In genomic region chr17:74756891-74757290, GRCh38 we compare ENCODE assay signal across 14 cellular contexts. TPM values are rescaled to one million over a fixed set of nuclear protein-coding genes. Genes with fewer than 3 reads are reported as not detected.
DNase-seq lines count a peak whose midpoint lies in the region; ATAC-seq and TF ChIP-seq lines count a peak whose summit lies in the region.
"Had no signal": no experiment of that assay in that cellular context is flagged by ENCODE, and none has a peak within 500 bp of the region (broad histone marks: within the 10 kb centered on the region; RNA-seq: fewer than 3 reads in every experiment).

No MANE protein-coding gene starts in this region.

- peak overlapping the region; percentile 100 for H3K4me2 ChIP-seq in KMS-11

- no peak for ATAC-seq in CD4-positive, alpha-beta T cell (ENCODE audit: poor library complexity)
- no peak for ATAC-seq in body of pancreas
- no peak for ATAC-seq in natural killer cell treated with Interleukin-12 subunit alpha and Interleukin-12 subunit beta and Interleukin-15 and Interleukin-18, amount 100 ng/mL, for 72 hours

- no peak for DNase-seq in CD4-positive, alpha-beta T cell
- DNase-seq in body of pancreas (no peak), germinal center (ENCODE audit: low spot score) (no peak), putamen (ENCODE audit: low spot score) (no peak), brain microvascular endothelial cell (no peak)
- DNase-seq in natural killer cell treated with Interleukin-12 subunit alpha and Interleukin-12 subunit beta and Interleukin-15 and Interleukin-18, amount 100 ng/mL, for 72 hours (ENCODE audit: low spot score), result no peak
- no peak for DNase-seq in activated CD8-positive, alpha-beta memory T cell treated with anti-CD3 and anti-CD28 coated beads, Interleukin-2, amount 50 U/mL, for 4 hours
- DNase-seq: NCI-H1436 treated with DMSO at 0.1 percent for 48 hours, SIG-M5, testis had no signal

- peaks cover 97% of the 10 kb centered on the region for H3K4me1 ChIP-seq in KMS-11 (ENCODE audit: low read depth, poor library complexity, severe bottlenecking)
- peaks cover 97% of the 10 kb centered on the region for H3K4me1 ChIP-seq in body of pancreas

- peaks cover 99% of the 10 kb centered on the region for H3K79me2 ChIP-seq in KMS-11 (ENCODE audit: insufficient read depth, low read depth)

- TF ChIP-seq POLR2A in body of pancreas (IDR thresholded peaks at IDR 0.05), result no peak

- CTCF ChIA-PET in CD4-positive, alpha-beta T cell (lab: Charles Lee), result interaction anchor here (3.4 kb wide), 1 partner anchor 20 kb away, joined by 18 read pairs; the partner anchor contains the start of gene RAB37

- H3K9me3 ChIP-seq in CD4-positive, alpha-beta T cell (ENCODE audit: control insufficient read depth, low read length), result no peaks in the 10 kb centered on the region
- no peaks in the 10 kb centered on the region for H3K9me3 ChIP-seq in body of pancreas
- H3K9me3 ChIP-seq: mucosa of descending colon, right atrium auricular region, testis had no signal

- H2AFZ ChIP-seq in KMS-11 (ENCODE audit: low read depth), result no peak overlapping the region

- H3K27ac ChIP-seq in CD4-positive, alpha-beta T cell (ENCODE audit: low read depth, low read length), result peak overlapping the region; percentile 65
- H3K27ac ChIP-seq in KMS-11 (peak overlapping the region; percentile 66; the same call in 1 of the 2 replicates), body of pancreas (peak overlapping the region in 3 of 4 donors; percentile 80 to 86 (median 83)), brain microvascular endothelial cell (no peak overlapping the region)

- no peaks in the 10 kb centered on the region for H3K27me3 ChIP-seq in CD4-positive, alpha-beta T cell (ENCODE audit: control insufficient read depth, insufficient read depth, low read length)
- H3K27me3 ChIP-seq in KMS-11 (ENCODE audit: insufficient read depth, low read depth), result no peaks in the 10 kb centered on the region
- H3K27me3 ChIP-seq in body of pancreas, result no peaks in the 10 kb centered on the region
- H3K27me3 ChIP-seq in brain microvascular endothelial cell (replicated peaks), result no peaks in the 10 kb centered on the region
- H3K27me3 ChIP-seq: right atrium auricular region, testis had no signal

- H3K36me3 ChIP-seq in KMS-11 (ENCODE audit: insufficient read depth) (no peaks in the 10 kb centered on the region; the same call in 1 of the 2 replicates), body of pancreas (replicated peaks in 1 of 2; ENCODE audit: insufficient read depth in 1 of 2, low read depth in 2 of 2) (no peaks in the 10 kb centered on the region), brain microvascular endothelial cell (replicated peaks) (no peaks in the 10 kb centered on the region)
- H3K36me3 ChIP-seq: right atrium auricular region had no signal

- WGBS in body of pancreas, 2 donors, result 32 to 40% methylated on average over 1 to 3 of the region's 3 CpGs

- POLR2A ChIA-PET in CD4-positive, alpha-beta T cell (lab: Charles Lee), result interaction anchor here (1.1 to 6.1 kb wide), 4 partner anchors 9 to 37 kb away, joined by 3 to 90 read pairs (median 18); partner anchors contain the start of genes NHERF1 and RAB37

- peak overlapping the region; percentile 60 for H3K4me3 Mint-ChIP-seq in CD4-positive, alpha-beta T cell
- H3K4me3 Mint-ChIP-seq in natural killer cell treated with Interleukin-12 subunit alpha and Interleukin-12 subunit beta and Interleukin-15 and Interleukin-18, amount 100 ng/mL, for 72 hours, result peak overlapping the region; percentile 50
- H3K4me3 Mint-ChIP-seq: CD14-positive monocyte had no signal

- in situ Hi-C loops in brain microvascular endothelial cell (cut with HindIII; ENCODE audit: low pct_ligation_motif_present, low sequenced_read_pairs), result no loop called here

- intact Hi-C loops in CD4-positive, alpha-beta T cell (cut with DNase I, micrococcal nuclease), result no loop called here
- intact Hi-C loops in body of pancreas (cut with DNase I), result no loop called here

- TF ChIP-seq CTCF in CD4-positive, alpha-beta T cell (IDR thresholded peaks at IDR 0.05), result no peak
- TF ChIP-seq CTCF in KMS-11 (conservative IDR thresholded peaks at IDR 0.05; ENCODE audit: low read depth, low read length) (no peak), body of pancreas (IDR thresholded peaks at IDR 0.05) (no peak), brain microvascular endothelial cell (IDR thresholded peaks at IDR 0.05; ENCODE audit: low read depth, low read length, missing control alignments) (no peak)

- no peaks in the 10 kb centered on the region for H3K27me3 Mint-ChIP-seq in CD4-positive, alpha-beta T cell
- H3K27me3 Mint-ChIP-seq in natural killer cell treated with Interleukin-12 subunit alpha and Interleukin-12 subunit beta and Interleukin-15 and Interleukin-18, amount 100 ng/mL, for 72 hours, result no peaks in the 10 kb centered on the region

- H3K27ac Mint-ChIP-seq in CD4-positive, alpha-beta T cell, result peak overlapping the region; percentile 91
- H3K27ac Mint-ChIP-seq in natural killer cell treated with Interleukin-12 subunit alpha and Interleukin-12 subunit beta and Interleukin-15 and Interleukin-18, amount 100 ng/mL, for 72 hours, result peak overlapping the region; percentile 83 to 84

- no peaks in the 10 kb centered on the region for H3K9me3 Mint-ChIP-seq in CD4-positive, alpha-beta T cell
- H3K9me3 Mint-ChIP-seq in natural killer cell treated with Interleukin-12 subunit alpha and Interleukin-12 subunit beta and Interleukin-15 and Interleukin-18, amount 100 ng/mL, for 72 hours, result no peaks in the 10 kb centered on the region
- H3K9me3 Mint-ChIP-seq: CD14-positive monocyte had no signal

- peaks cover 87% of the 10 kb centered on the region for H3K4me1 Mint-ChIP-seq in CD4-positive, alpha-beta T cell (ENCODE audit: low read depth)
- peaks cover 58 to 67% of the 10 kb centered on the region in 2 donors for H3K4me1 Mint-ChIP-seq in natural killer cell treated with Interleukin-12 subunit alpha and Interleukin-12 subunit beta and Interleukin-15 and Interleukin-18, amount 100 ng/mL, for 72 hours (ENCODE audit: low read depth in 2 of 2)

- peaks cover 28% of the 10 kb centered on the region; the same call in 1 of the 2 replicates for H4K20me1 ChIP-seq in KMS-11 (ENCODE audit: insufficient read depth)

- peaks cover 32% of the 10 kb centered on the region for H3K36me3 Mint-ChIP-seq in CD4-positive, alpha-beta T cell (ENCODE audit: low read depth)
- H3K36me3 Mint-ChIP-seq in natural killer cell treated with Interleukin-12 subunit alpha and Interleukin-12 subunit beta and Interleukin-15 and Interleukin-18, amount 100 ng/mL, for 72 hours, result peaks cover 7% of the 10 kb centered on the region

- H3K4me3 ChIP-seq in KMS-11 (IDR thresholded peaks at IDR 0.05; ENCODE audit: insufficient read depth, low read depth, low read length) (no peak overlapping the region), body of pancreas (no peak overlapping the region), brain microvascular endothelial cell (ENCODE audit: low read depth, low read length) (no peak overlapping the region)
- H3K4me3 ChIP-seq: mucosa of descending colon, right atrium auricular region, testis had no signal

- H3K9ac ChIP-seq in KMS-11, result no peak overlapping the region; the same call in 1 of the 2 replicates

RNA-seq across cellular contexts. Expression of gene NHERF1, which starts 8.5 kb away (rescaled TPM):
- total RNA-seq in CD4-positive, alpha-beta T cell, result 10 to 100 TPM; 68.4 to 72.4 TPM
- total RNA-seq in body of pancreas, result 10 to 100 TPM; 56.6 to 64.9 TPM
- total RNA-seq in natural killer cell treated with Interleukin-12 subunit alpha and Interleukin-12 subunit beta and Interleukin-15 and Interleukin-18, amount 100 ng/mL, for 72 hours, result 100 to 1,000 TPM; 159 to 187 TPM

RNA-seq across cellular contexts. Expression of gene NAT9, which starts 19.3 kb away (rescaled TPM):
- total RNA-seq in CD4-positive, alpha-beta T cell, result 10 to 100 TPM; 34.6 to 38.2 TPM
- 10 to 100 TPM; 21.8 to 23.3 TPM for total RNA-seq in body of pancreas
- 10 to 100 TPM; 42.9 to 60.7 TPM for total RNA-seq in natural killer cell treated with Interleukin-12 subunit alpha and Interleukin-12 subunit beta and Interleukin-15 and Interleukin-18, amount 100 ng/mL, for 72 hours

RNA-seq across cellular contexts. Expression of gene RAB37, which starts 19.8 kb away (rescaled TPM):
- 10 to 100 TPM; 19.0 to 21.1 TPM for total RNA-seq in CD4-positive, alpha-beta T cell
- total RNA-seq in body of pancreas, result under 1 TPM; 0.66 to 0.78 TPM
- total RNA-seq in natural killer cell treated with Interleukin-12 subunit alpha and Interleukin-12 subunit beta and Interleukin-15 and Interleukin-18, amount 100 ng/mL, for 72 hours, result 1 to 10 TPM; 1.3 to 3.3 TPM

RNA-seq across cellular contexts. Expression of gene CD300LF, which starts 44.2 kb away (rescaled TPM):
- total RNA-seq in CD4-positive, alpha-beta T cell, result 1 to 10 TPM in 1 of 2 experiments, under 1 TPM in 1; 0.39 to 1.0 TPM
- total RNA-seq in body of pancreas, result not detected
- 1 to 10 TPM in 1 of 2 donors, not detected in 1; 2.2 TPM for total RNA-seq in natural killer cell treated with Interleukin-12 subunit alpha and Interleukin-12 subunit beta and Interleukin-15 and Interleukin-18, amount 100 ng/mL, for 72 hours

Comparison
In these comparisons a context has a peak if more than half of its experiments do, and no peak if none do; other contexts are left out.
1. RNA of gene RAB37, which starts 19.8 kb away (total RNA-seq): 19.0 to 21.1 TPM in CD4-positive, alpha-beta T cell; 1.3 to 3.3 TPM in natural killer cell treated with Interleukin-12 subunit alpha and Interleukin-12 subunit beta and Interleukin-15 and Interleukin-18, amount 100 ng/mL, for 72 hours and 0.66 to 0.78 TPM in body of pancreas; every median in the first group is over 4 times any median in the second.